In the genomic region with DNA sequence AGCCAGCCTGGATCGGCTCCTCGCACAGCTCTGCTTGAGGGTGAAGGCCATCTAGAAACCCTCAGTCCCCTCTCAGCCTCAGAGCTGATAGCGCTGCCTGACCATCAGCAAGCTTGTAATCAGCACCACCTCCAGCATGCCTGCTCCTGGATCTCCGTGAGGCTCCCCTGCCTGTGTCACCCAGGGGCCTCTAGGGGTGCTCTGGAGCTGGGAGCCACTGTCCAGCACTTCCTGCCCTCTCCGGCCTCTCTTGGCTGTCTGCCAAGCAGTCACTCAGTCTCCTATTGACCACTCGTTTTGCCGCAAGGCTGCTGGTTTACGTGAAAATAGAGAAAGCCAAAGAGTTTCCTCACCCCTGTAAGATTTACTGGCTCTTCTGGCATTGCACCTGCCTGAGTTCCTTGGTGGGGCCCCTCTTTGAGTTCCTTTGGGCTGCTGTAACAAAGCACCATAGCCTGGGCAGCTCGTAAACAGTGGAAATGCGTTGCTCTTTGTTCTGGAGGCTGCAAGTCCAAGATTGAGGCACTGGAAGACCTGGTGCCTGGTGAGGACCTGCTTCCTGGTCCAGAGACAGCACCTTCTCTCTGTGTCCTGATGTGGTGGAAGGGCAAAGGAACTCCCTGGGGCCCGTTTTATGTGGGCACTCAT, we compare ENCODE assay signal across 9 cellular contexts. TPM values are rescaled to one million over a fixed set of nuclear protein-coding genes. Genes with fewer than 3 reads are reported as not detected.
DNase-seq lines count a peak whose midpoint lies in the region; ATAC-seq and TF ChIP-seq lines count a peak whose summit lies in the region.
"Had no signal": no experiment of that assay in that cellular context is flagged by ENCODE, and none has a peak within 500 bp of the region (broad histone marks: within the 10 kb centered on the region; RNA-seq: fewer than 3 reads in every experiment).

No MANE protein-coding gene starts in this region.

- no peak for ATAC-seq in GM21576 (IDR thresholded peaks at IDR 0.05; ENCODE audit: unreplicated experiment)
- ATAC-seq in HG02678 (IDR thresholded peaks at IDR 0.05; ENCODE audit: unreplicated experiment), result no peak

- no peaks in the 10 kb centered on the region for H3K9me3 ChIP-seq in SJSA1 (replicated peaks)
- H3K9me3 ChIP-seq in fibroblast of lung (ENCODE audit: control insufficient read depth, insufficient read depth, low read depth, low read length), result no peaks in the 10 kb centered on the region
- H3K9me3 ChIP-seq in muscle layer of duodenum (ENCODE audit: control insufficient read depth in 1 of 2, low read length in 2 of 2), result no peaks in the 10 kb centered on the region

- H3K4me1 ChIP-seq in SJSA1 (replicated peaks) (peaks cover 3% of the 10 kb centered on the region; the same call in 1 of the 2 replicates), fibroblast of lung (ENCODE audit: control insufficient read depth, extremely low read depth, insufficient read depth, low read length) (no peaks in the 10 kb centered on the region), muscle layer of duodenum (ENCODE audit: control insufficient read depth in 1 of 2, insufficient read depth in 2 of 2, low read length in 2 of 2) (peaks cover 0 to 5% of the 10 kb centered on the region in 2 donors)

- no peak overlapping the region for H2AFZ ChIP-seq in fibroblast of lung (ENCODE audit: low read length)

- H3K4me3 ChIP-seq in SJSA1, result no peak overlapping the region
- H3K4me3 ChIP-seq in fibroblast of lung (replicated peaks in 1 of 4; ENCODE audit: control extremely low read depth in 1 of 4, insufficient read depth in 1 of 4, low read depth in 3 of 4, low read length in 4 of 4), result no peak overlapping the region
- peak overlapping the region in 1 of 2 donors; percentile 16 for H3K4me3 ChIP-seq in muscle layer of duodenum (ENCODE audit: low read depth in 1 of 2, low read length in 2 of 2)

- H3K4me2 ChIP-seq in fibroblast of lung (ENCODE audit: extremely low read depth, insufficient read depth, low read length), result no peak overlapping the region

- DNase-seq in AG08396 (ENCODE audit: low spot score) (peak; percentile 88), GM19240 (ENCODE audit: insufficient read length, low spot score) (peak; percentile 64), SJSA1 (ENCODE audit: low read depth in 1 of 2, low spot score in 2 of 2) (peak; percentile 46 to 81), fibroblast of lung (ENCODE audit: low read depth in 2 of 2) (peak; percentile 36 to 65), NCI-H1048 (lab: John Stamatoyannopoulos, UW) (no peak)

- no peak overlapping the region for H3K9ac ChIP-seq in fibroblast of lung (ENCODE audit: insufficient read depth, low read length)

- H3K36me3 ChIP-seq in SJSA1 (no peaks in the 10 kb centered on the region), fibroblast of lung (ENCODE audit: control insufficient read depth, insufficient read depth, low read length) (no peaks in the 10 kb centered on the region), muscle layer of duodenum (ENCODE audit: control insufficient read depth in 1 of 2, insufficient read depth in 2 of 2, low read length in 2 of 2) (peaks cover 0 to 7% of the 10 kb centered on the region in 2 donors)

- no peaks in the 10 kb centered on the region for H3K79me2 ChIP-seq in fibroblast of lung (ENCODE audit: control insufficient read depth, insufficient read depth, low read length)

- no peaks in the 10 kb centered on the region for H4K20me1 ChIP-seq in fibroblast of lung (ENCODE audit: control insufficient read depth, extremely low read depth, insufficient read depth, low read length)

- TF ChIP-seq CTCF in fibroblast of lung (conservative IDR thresholded peaks at IDR 0.05 in 1 of 2, IDR thresholded peaks at IDR 0.05 in 1 of 2; ENCODE audit: low read depth in 1 of 2, low read length in 2 of 2), result peak; percentile 45 to 65

- no peaks in the 10 kb centered on the region for H3K27me3 ChIP-seq in SJSA1 (replicated peaks)
- no peaks in the 10 kb centered on the region for H3K27me3 ChIP-seq in fibroblast of lung (ENCODE audit: control insufficient read depth, insufficient read depth, low read length)
- H3K27me3 ChIP-seq in muscle layer of duodenum (ENCODE audit: low read depth, low read length), result no peaks in the 10 kb centered on the region

- H3K27ac ChIP-seq in SJSA1 (no peak overlapping the region), fibroblast of lung (ENCODE audit: insufficient read depth, low read length) (no peak overlapping the region), muscle layer of duodenum (ENCODE audit: low read length) (peak overlapping the region; percentile 67)
- H3K27ac ChIP-seq: epithelial cell of prostate had no signal

RNA-seq across cellular contexts. Expression of gene CAPN10, which starts 17.9 kb away (rescaled TPM):
- 17.7 and 34.0 TPM in 2 replicates for total RNA-seq in SJSA1 (2014; rRNA removed; shearing (Covaris generic))
- 17.2 and 23.0 TPM in 2 replicates for total RNA-seq in fibroblast of lung
- 3.6 and 4.0 TPM in 2 replicates for polyA plus RNA-seq in fibroblast of lung
- polyA plus RNA-seq in fibroblast of lung (2012), result 6.4 and 9.2 TPM in 2 replicates
- polyA minus RNA-seq in fibroblast of lung (ENCODE audit: low replicate concordance), result 2.8 and 8.5 TPM in 2 replicates

RNA-seq across cellular contexts. Expression of gene GPR35, which starts 20.9 kb away (rescaled TPM):
- total RNA-seq in SJSA1 (2014; rRNA removed; shearing (Covaris generic)), result 0.13 TPM in 1 of 2 replicates, not detected in the other
- total RNA-seq in fibroblast of lung, result 1.0 and 1.2 TPM in 2 replicates
- polyA plus RNA-seq in fibroblast of lung, result 0.09 TPM in 1 of 2 replicates, not detected in the other
- polyA plus RNA-seq in fibroblast of lung (2012), result 0.10 and 0.15 TPM in 2 replicates
- not detected in 2 replicates for polyA minus RNA-seq in fibroblast of lung (ENCODE audit: low replicate concordance)

RNA-seq across cellular contexts. Expression of gene RNPEPL1, which starts 36.1 kb away (rescaled TPM):
- total RNA-seq in SJSA1 (2014; rRNA removed; shearing (Covaris generic)), result 14.3 and 14.9 TPM in 2 replicates
- 10.3 and 20.6 TPM in 2 replicates for total RNA-seq in fibroblast of lung
- 7.9 and 10.0 TPM in 2 replicates for polyA plus RNA-seq in fibroblast of lung
- 38.7 and 49.1 TPM in 2 replicates for polyA plus RNA-seq in fibroblast of lung (2012)
- polyA minus RNA-seq in fibroblast of lung (ENCODE audit: low replicate concordance), result 93.8 and 122 TPM in 2 replicates

RNA-seq across cellular contexts. Expression of gene DUSP28, which starts 44.3 kb away (rescaled TPM):
- 3.9 and 8.6 TPM in 2 replicates for total RNA-seq in SJSA1 (2014; rRNA removed; shearing (Covaris generic))
- 1.8 and 2.5 TPM in 2 replicates for total RNA-seq in fibroblast of lung
- 2.8 and 3.9 TPM in 2 replicates for polyA plus RNA-seq in fibroblast of lung
- polyA plus RNA-seq in fibroblast of lung (2012), result 3.1 and 3.9 TPM in 2 replicates
- 1.7 and 6.2 TPM in 2 replicates for polyA minus RNA-seq in fibroblast of lung (ENCODE audit: low replicate concordance)

RNA-seq across cellular contexts. Expression of gene ANKMY1, which starts 46.6 kb away (rescaled TPM):
- total RNA-seq in SJSA1 (2014; rRNA removed; shearing (Covaris generic)), result 8.1 and 18.8 TPM in 2 replicates
- total RNA-seq in fibroblast of lung, result 3.9 and 7.4 TPM in 2 replicates
- polyA plus RNA-seq in fibroblast of lung, result 2.5 and 2.8 TPM in 2 replicates
- polyA plus RNA-seq in fibroblast of lung (2012), result 2.6 and 3.2 TPM in 2 replicates
- polyA minus RNA-seq in fibroblast of lung (ENCODE audit: low replicate concordance), result 14.7 and 16.6 TPM in 2 replicates
